In the genomic region with DNA sequence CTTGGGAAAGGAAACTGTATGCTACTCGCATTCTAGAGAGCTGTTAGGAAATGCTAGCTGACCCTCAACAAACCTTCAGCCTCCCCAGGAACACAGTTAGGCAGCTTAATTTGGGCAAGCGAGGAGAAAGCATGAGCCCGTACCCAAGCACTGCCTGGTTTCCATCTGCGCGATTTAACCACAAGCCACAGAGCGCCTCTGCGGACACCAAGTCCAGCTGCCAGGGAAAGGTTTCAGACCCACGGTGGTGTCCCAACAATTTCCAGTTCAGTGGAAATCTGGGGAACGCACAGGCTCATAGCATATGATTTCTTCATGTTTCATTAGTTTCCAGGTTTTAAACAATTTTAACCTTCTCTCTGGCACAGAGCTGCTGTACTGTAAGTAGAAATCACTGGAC, we compare ENCODE assay signal across 17 cellular contexts.
DNase-seq lines count a peak whose midpoint lies in the region; ATAC-seq and TF ChIP-seq lines count a peak whose summit lies in the region.
"Had no signal": no experiment of that assay in that cellular context is flagged by ENCODE, and none has a peak within 500 bp of the region (broad histone marks: within the 10 kb centered on the region; RNA-seq: fewer than 3 reads in every experiment).

No MANE protein-coding gene starts in this region.

- no peak for TF ChIP-seq CTCF in right atrium auricular region (IDR thresholded peaks at IDR 0.05)

- ATAC-seq in Right ventricle myocardium inferior (peak; percentile 13), HG02852 (IDR thresholded peaks at IDR 0.05; ENCODE audit: unreplicated experiment) (no peak), GM21526 (IDR thresholded peaks at IDR 0.05; ENCODE audit: low FRiP score, unreplicated experiment) (no peak)

- no peaks in the 10 kb centered on the region for H3K27me3 ChIP-seq in right atrium auricular region

- H3K36me3 ChIP-seq in right atrium auricular region = no peaks in the 10 kb centered on the region
- H3K36me3 ChIP-seq: HAP-1 had no signal

- DNase-seq in Right ventricle myocardium inferior (ENCODE audit: missing footprints) (no peak), right atrium auricular region (ENCODE audit: low spot score) (no peak), NCI-H1694 treated with DMSO at 0.1 percent for 48 hours (lab: John Stamatoyannopoulos, UW) (peak; percentile 12), iris pigment epithelial cell (ENCODE audit: low read depth) (peak; percentile 9), retina (no peak)
- no peak for DNase-seq in stimulated activated CD4-positive, alpha-beta T cell treated with anti-CD3 and anti-CD28 coated beads, Interleukin-4, amount 100 ng/mL, for 24 hours
- DNase-seq: GF-D8, Kasumi-1, MM.1S, NCI-H2029, NCI-H524, PC-9 had no signal

- intact Hi-C loops in Right ventricle myocardium inferior (cut with DNase I) = no loop called here

- H3K4me3 ChIP-seq in right atrium auricular region = no peak overlapping the region
- H3K4me3 ChIP-seq: HAP-1, PC-9 had no signal

- no peaks in the 10 kb centered on the region for H3K4me1 ChIP-seq in right atrium auricular region
- H3K4me1 ChIP-seq: HAP-1 had no signal

- H3K9me3 ChIP-seq in right atrium auricular region = no peaks in the 10 kb centered on the region
- H3K9me3 ChIP-seq: HAP-1 had no signal

- no peak overlapping the region for H3K27ac ChIP-seq in right atrium auricular region
- H3K27ac ChIP-seq: C4-2B, HL-60, PC-9 had no signal

Comparison
In these comparisons a context has a peak if more than half of its experiments do, and no peak if none do; other contexts are left out.
1. DNase-seq: peak in NCI-H1694 treated with DMSO at 0.1 percent for 48 hours (single experiment) and iris pigment epithelial cell (single experiment); none in Right ventricle myocardium inferior (single experiment), right atrium auricular region (single experiment), retina (single experiment) and stimulated activated CD4-positive, alpha-beta T cell treated with anti-CD3 and anti-CD28 coated beads, Interleukin-4, amount 100 ng/mL, for 24 hours (single experiment).